Comparison of ENCODE assay signal across 18 cellular contexts in the genomic region with DNA sequence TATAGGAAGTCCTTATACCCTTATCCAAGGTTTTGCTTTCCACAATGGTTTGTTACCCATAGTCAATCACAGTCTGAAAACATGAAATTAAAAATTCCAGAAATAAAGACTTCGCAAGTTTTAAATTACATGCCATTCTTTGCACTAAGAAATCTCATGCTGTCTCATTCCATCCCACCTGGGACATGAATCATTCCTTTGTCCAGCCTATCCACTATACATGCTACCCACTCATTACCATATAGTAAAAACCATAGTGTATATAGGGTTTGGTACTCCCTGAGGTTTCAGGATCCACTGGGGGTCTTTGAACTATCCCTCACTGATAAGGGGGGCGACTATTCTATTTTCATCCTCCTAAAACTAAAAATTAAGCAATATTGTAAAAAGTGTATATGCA. TPM values are rescaled to one million over a fixed set of nuclear protein-coding genes. Genes with fewer than 3 reads are reported as not detected.
DNase-seq lines count a peak whose midpoint lies in the region; ATAC-seq and TF ChIP-seq lines count a peak whose summit lies in the region.
"Had no signal": no experiment of that assay in that cellular context is flagged by ENCODE, and none has a peak within 500 bp of the region (broad histone marks: within the 10 kb centered on the region; RNA-seq: fewer than 3 reads in every experiment).

No MANE protein-coding gene starts in this region.

- DNase-seq in CD4-positive, CD25-positive, alpha-beta regulatory T cell = no peak
- no peak for DNase-seq in foreskin keratinocyte
- DNase-seq in smooth muscle cell (lab: John Stamatoyannopoulos, UW; ENCODE audit: unreplicated experiment) = no peak
- DNase-seq in SW 1271 (lab: John Stamatoyannopoulos, UW) = no peak
- DNase-seq in foreskin fibroblast = no peak
- DNase-seq: 8988T, Caco-2, DMS153, DMS79, GDM1, GM23248, HCEC 1CT had no signal

- WGBS in smooth muscle cell (ENCODE audit: low lambda C conversion rate) = 97% methylated on average over 2 of the region's 2 CpGs

- H4K20me1 ChIP-seq in Loucy (ENCODE audit: insufficient read depth, low read length, poor library complexity, severe bottlenecking) = peaks cover 100% of the 10 kb centered on the region
- peaks cover 100% of the 10 kb centered on the region for H4K20me1 ChIP-seq in smooth muscle cell (ENCODE audit: low read depth)

- H3K79me2 ChIP-seq in Loucy (ENCODE audit: insufficient read depth, low read length) = peaks cover 100% of the 10 kb centered on the region
- H3K79me2 ChIP-seq in smooth muscle cell (ENCODE audit: low read depth) = peaks cover 100% of the 10 kb centered on the region

- TF ChIP-seq CTCF in Loucy (conservative IDR thresholded peaks at IDR 0.05; ENCODE audit: low read length) = no peak
- no peak for TF ChIP-seq CTCF in foreskin keratinocyte (conservative IDR thresholded peaks at IDR 0.05)
- TF ChIP-seq CTCF in smooth muscle cell (IDR thresholded peaks at IDR 0.05; ENCODE audit: borderline replicate concordance, insufficient read depth, poor library complexity, severe bottlenecking) = no peak
- TF ChIP-seq CTCF in foreskin fibroblast (IDR thresholded peaks at IDR 0.05; ENCODE audit: low read depth, low read length) = no peak

- peak overlapping the region in 1 of 3 donors; percentile 20 for H3K27ac Mint-ChIP-seq in CD4-positive, CD25-positive, alpha-beta regulatory T cell
- H3K27ac Mint-ChIP-seq: B cell, IgD-negative memory B cell had no signal

- no peaks in the 10 kb centered on the region for H3K9me3 ChIP-seq in CD4-positive, CD25-positive, alpha-beta regulatory T cell (ENCODE audit: control insufficient read depth in 2 of 2, low read length in 2 of 2)
- H3K9me3 ChIP-seq in Loucy (ENCODE audit: insufficient read depth, low read depth, low read length) (no peaks in the 10 kb centered on the region), smooth muscle cell (replicated peaks; ENCODE audit: low read depth) (no peaks in the 10 kb centered on the region)
- H3K9me3 ChIP-seq: Caco-2 had no signal

- H3K36me3 Mint-ChIP-seq in CD4-positive, CD25-positive, alpha-beta regulatory T cell = peaks cover 23% of the 10 kb centered on the region

- H3F3A ChIP-seq in Loucy (ENCODE audit: low read depth) = no peaks in the 10 kb centered on the region
- no peaks in the 10 kb centered on the region for H3F3A ChIP-seq in smooth muscle cell (ENCODE audit: low read depth)

- ATAC-seq in CD4-positive, CD25-positive, alpha-beta regulatory T cell (ENCODE audit: low read depth in 2 of 2) = no peak
- ATAC-seq in foreskin keratinocyte = peak; percentile 55
- ATAC-seq in HG02798 (IDR thresholded peaks at IDR 0.05; ENCODE audit: poor library complexity, unreplicated experiment) = no peak
- ATAC-seq: HepG2 had no signal

- no peaks in the 10 kb centered on the region for H3K9me2 ChIP-seq in Loucy (replicated peaks; ENCODE audit: low read depth, low read length)

- H3K36me3 ChIP-seq in CD4-positive, CD25-positive, alpha-beta regulatory T cell (ENCODE audit: control insufficient read depth, insufficient read depth, low read length) = peaks cover 12% of the 10 kb centered on the region
- H3K36me3 ChIP-seq in Loucy (ENCODE audit: insufficient read depth, low read length) (peaks cover 25% of the 10 kb centered on the region), smooth muscle cell (ENCODE audit: low read depth) (peaks cover 8% of the 10 kb centered on the region)

- H2AFZ ChIP-seq in Loucy (ENCODE audit: low read length) = no peak overlapping the region
- no peak overlapping the region for H2AFZ ChIP-seq in smooth muscle cell (ENCODE audit: low read depth)
- H2AFZ ChIP-seq: GM23248 had no signal

- no peak overlapping the region for H3K27ac ChIP-seq in CD4-positive, CD25-positive, alpha-beta regulatory T cell (ENCODE audit: insufficient read depth, low read length, poor library complexity, severe bottlenecking)
- no peak overlapping the region for H3K27ac ChIP-seq in foreskin keratinocyte
- H3K27ac ChIP-seq in smooth muscle cell (ENCODE audit: low read depth) = peak overlapping the region; percentile 17
- H3K27ac ChIP-seq: BLaER1 treated with 17β-estradiol and CSF1 and Interleukin-3, amounts not matched to agents 10 nM and 100 nM; GM23248 had no signal

- peaks cover 84% of the 10 kb centered on the region for H3K4me1 ChIP-seq in CD4-positive, CD25-positive, alpha-beta regulatory T cell (ENCODE audit: control insufficient read depth, insufficient read depth, low read length, poor library complexity, severe bottlenecking)
- peaks cover 35% of the 10 kb centered on the region for H3K4me1 ChIP-seq in Loucy (ENCODE audit: insufficient read depth, low read length, poor library complexity, severe bottlenecking)
- H3K4me1 ChIP-seq in foreskin keratinocyte = peaks cover 12% of the 10 kb centered on the region
- peaks cover 13% of the 10 kb centered on the region for H3K4me1 ChIP-seq in smooth muscle cell (ENCODE audit: low read depth)

- H3K27me3 ChIP-seq in CD4-positive, CD25-positive, alpha-beta regulatory T cell (ENCODE audit: control insufficient read depth, insufficient read depth, low read length) = no peaks in the 10 kb centered on the region
- H3K27me3 ChIP-seq in Loucy (ENCODE audit: insufficient read depth, low read length, poor library complexity, severe bottlenecking) (no peaks in the 10 kb centered on the region), foreskin keratinocyte (no peaks in the 10 kb centered on the region), smooth muscle cell (ENCODE audit: low read depth) (no peaks in the 10 kb centered on the region)
- H3K27me3 ChIP-seq: BLaER1 treated with 17β-estradiol and CSF1 and Interleukin-3, amounts not matched to agents 10 nM and 100 nM had no signal

- peak overlapping the region; percentile 35 for H3K4me3 ChIP-seq in CD4-positive, CD25-positive, alpha-beta regulatory T cell (ENCODE audit: low read depth, low read length)
- H3K4me3 ChIP-seq in Loucy (ENCODE audit: low read length, poor library complexity, severe bottlenecking) (no peak overlapping the region), smooth muscle cell (no peak overlapping the region), foreskin fibroblast (ENCODE audit: low read depth in 1 of 2, low read length in 2 of 2) (no peak overlapping the region)
- H3K4me3 ChIP-seq: BLaER1 treated with 17β-estradiol and CSF1 and Interleukin-3, amounts not matched to agents 10 nM and 100 nM; GM23248 had no signal

- peaks cover 62 to 96% (median 87%) of the 10 kb centered on the region in 4 donors for H3K4me1 Mint-ChIP-seq in CD4-positive, CD25-positive, alpha-beta regulatory T cell

- no peaks in the 10 kb centered on the region for H3K27me3 Mint-ChIP-seq in CD4-positive, CD25-positive, alpha-beta regulatory T cell
- H3K27me3 Mint-ChIP-seq: B cell, IgD-negative memory B cell had no signal

- H3K9ac ChIP-seq in Loucy (ENCODE audit: low read depth, low read length, poor library complexity, severe bottlenecking) = no peak overlapping the region
- no peak overlapping the region for H3K9ac ChIP-seq in smooth muscle cell (ENCODE audit: low read depth)
- H3K9ac ChIP-seq: BLaER1 treated with 17β-estradiol and CSF1 and Interleukin-3, amounts not matched to agents 10 nM and 100 nM; GM23248 had no signal

- H3K9me3 Mint-ChIP-seq in CD4-positive, CD25-positive, alpha-beta regulatory T cell = peaks cover 0 to 2% (median 0%) of the 10 kb centered on the region in 7 donors
- H3K9me3 Mint-ChIP-seq: IgD-negative memory B cell had no signal

- peak overlapping the region; percentile 95 for H3K4me2 ChIP-seq in Loucy (ENCODE audit: low read depth, low read length, poor library complexity, severe bottlenecking)
- H3K4me2 ChIP-seq in smooth muscle cell = peak overlapping the region; percentile 27

- peak overlapping the region in 1 of 4 donors; percentile 46 for H3K4me3 Mint-ChIP-seq in CD4-positive, CD25-positive, alpha-beta regulatory T cell
- H3K4me3 Mint-ChIP-seq: B cell had no signal

RNA-seq across cellular contexts. Expression of gene SP3, which starts 17.0 kb away (rescaled TPM):
- total RNA-seq in CD4-positive, CD25-positive, alpha-beta regulatory T cell = 153 TPM
- 10 to 100 TPM; 65.9 to 85.9 (median 76.4) TPM for polyA plus RNA-seq in CD4-positive, CD25-positive, alpha-beta regulatory T cell
- total RNA-seq in foreskin keratinocyte (63.9 and 64.1 TPM in 2 replicates), smooth muscle cell (84.5 and 109 TPM in 2 replicates)
- polyA plus RNA-seq in foreskin keratinocyte (10.2 and 13.0 TPM in 2 replicates), smooth muscle cell (24.5 and 31.4 TPM in 2 replicates)
